In genomic region chr18:58700209-58700608, GRCh38 we compare ENCODE assay signal across 19 cellular contexts. TPM values are rescaled to one million over a fixed set of nuclear protein-coding genes. Genes with fewer than 3 reads are reported as not detected.
DNase-seq lines count a peak whose midpoint lies in the region; ATAC-seq, FAIRE-seq and TF ChIP-seq lines count a peak whose summit lies in the region.
"Had no signal": no experiment of that assay in that cellular context is flagged by ENCODE, and none has a peak within 500 bp of the region (broad histone marks: within the 10 kb centered on the region; RNA-seq: fewer than 3 reads in every experiment).

No MANE protein-coding gene starts in this region.

- peaks cover 18% of the 10 kb centered on the region for H3K36me3 ChIP-seq in cardiac muscle cell
- H3K36me3 ChIP-seq in left ventricle myocardium inferior: peaks cover 45% of the 10 kb centered on the region
- peaks cover 10% of the 10 kb centered on the region for H3K36me3 ChIP-seq in PC-3 (ENCODE audit: low read depth, low read length)
- no peaks in the 10 kb centered on the region for H3K36me3 ChIP-seq in endothelial cell of umbilical vein (ENCODE audit: control insufficient read depth in 2 of 2, extremely low read depth in 1 of 2, insufficient read depth in 2 of 2, low read length in 2 of 2)

- TF ChIP-seq CTCF in cardiac muscle cell (IDR thresholded peaks at IDR 0.05; ENCODE audit: low read depth, low read length) (no peak), left ventricle myocardium inferior (IDR thresholded peaks at IDR 0.05; ENCODE audit: borderline replicate concordance) (no peak), D721Med (IDR thresholded peaks at IDR 0.05; ENCODE audit: insufficient read depth, missing control alignments) (no peak), PC-3 (conservative IDR thresholded peaks at IDR 0.05; ENCODE audit: low read depth, low read length) (no peak), endothelial cell of umbilical vein (IDR thresholded peaks at IDR 0.05; ENCODE audit: extremely low read depth in 1 of 2, insufficient read depth in 1 of 2, low read depth in 1 of 2, low read length in 2 of 2) (no peak), chondrocyte (IDR thresholded peaks at IDR 0.05) (no peak)

- H3K4me1 ChIP-seq in cardiac muscle cell (ENCODE audit: low read depth): peaks cover 6% of the 10 kb centered on the region
- peaks cover 29% of the 10 kb centered on the region for H3K4me1 ChIP-seq in left ventricle myocardium inferior
- no peaks in the 10 kb centered on the region; the same call in 1 of the 2 replicates for H3K4me1 ChIP-seq in PC-3 (ENCODE audit: insufficient read depth, low read length)
- no peaks in the 10 kb centered on the region for H3K4me1 ChIP-seq in endothelial cell of umbilical vein (ENCODE audit: control insufficient read depth, extremely low read depth, insufficient read depth, low read length)
- H3K4me1 ChIP-seq: Caco-2 had no signal

- H3K27me3 Mint-ChIP-seq in chondrocyte (ENCODE audit: low read depth): no peaks in the 10 kb centered on the region
- H3K27me3 Mint-ChIP-seq: CD4-positive, alpha-beta memory T cell had no signal

- no peak for TF ChIP-seq POLR2A in endothelial cell of umbilical vein (IDR thresholded peaks at IDR 0.05; ENCODE audit: low read depth, low read length)

- H4K20me1 ChIP-seq in PC-3 (ENCODE audit: low read length) (no peaks in the 10 kb centered on the region), endothelial cell of umbilical vein (replicated peaks; ENCODE audit: control insufficient read depth, extremely low read depth, insufficient read depth, low read length) (no peaks in the 10 kb centered on the region)

- H3K9me3 ChIP-seq in cardiac muscle cell (ENCODE audit: low read depth) (no peaks in the 10 kb centered on the region), left ventricle myocardium inferior (replicated peaks) (no peaks in the 10 kb centered on the region), PC-3 (ENCODE audit: low read length) (no peaks in the 10 kb centered on the region), endothelial cell of umbilical vein (replicated peaks; ENCODE audit: control insufficient read depth, insufficient read depth, low read length) (no peaks in the 10 kb centered on the region)
- H3K9me3 ChIP-seq: Caco-2 had no signal

- H2AFZ ChIP-seq in PC-3 (ENCODE audit: low read length) (no peak overlapping the region), endothelial cell of umbilical vein (ENCODE audit: low read depth, low read length) (no peak overlapping the region)
- H2AFZ ChIP-seq: GM23338 had no signal

- intact Hi-C loops in left ventricle myocardium inferior (cut with micrococcal nuclease): no loop called here
- intact Hi-C loops in PC-3 (cut with micrococcal nuclease): no loop called here
- intact Hi-C loops in endothelial cell of umbilical vein (cut with micrococcal nuclease): no loop called here

- H3K4me3 ChIP-seq in cardiac muscle cell (no peak overlapping the region), left ventricle myocardium inferior (no peak overlapping the region), PC-3 (ENCODE audit: low read length) (no peak overlapping the region), endothelial cell of umbilical vein (replicated peaks in 1 of 3; ENCODE audit: insufficient read depth in 1 of 3, low read depth in 1 of 3, low read length in 3 of 3) (no peak overlapping the region)
- H3K4me3 ChIP-seq: GM12878, GM23338 had no signal

- H3K4me3 Mint-ChIP-seq in chondrocyte (ENCODE audit: unreplicated experiment): no peak overlapping the region
- H3K4me3 Mint-ChIP-seq: CD4-positive, alpha-beta memory T cell; GM23338; H9; HFFc6 had no signal

- FAIRE-seq in D721Med (lab: Jason Lieb, UNC) (peak; percentile 97), endothelial cell of umbilical vein (lab: Jason Lieb, UNC) (no peak)
- FAIRE-seq: G401.6, GM12878 had no signal

- H3F3A ChIP-seq in PC-3 (ENCODE audit: low read length, unreplicated experiment): no peaks in the 10 kb centered on the region

- CTCF ChIA-PET in PC-3 (lab: Charles Lee) (no interaction called here), endothelial cell of umbilical vein (lab: Charles Lee) (interaction anchor here (1.1 to 1.9 kb wide), 3 partner anchors 8 to 176 kb away, joined by 3 to 9 read pairs (median 3); no protein-coding TSS in a partner anchor)

- no peaks in the 10 kb centered on the region for H3K27me3 ChIP-seq in cardiac muscle cell
- H3K27me3 ChIP-seq in left ventricle myocardium inferior (ENCODE audit: low read depth): no peaks in the 10 kb centered on the region
- no peaks in the 10 kb centered on the region for H3K27me3 ChIP-seq in PC-3 (ENCODE audit: low read length)
- no peaks in the 10 kb centered on the region for H3K27me3 ChIP-seq in endothelial cell of umbilical vein (ENCODE audit: control insufficient read depth in 2 of 2, insufficient read depth in 2 of 2, low read length in 2 of 2)

- H3K9me1 ChIP-seq in endothelial cell of umbilical vein (replicated peaks; ENCODE audit: control insufficient read depth, extremely low read depth, insufficient read depth, low read length): no peaks in the 10 kb centered on the region

- H3K9me2 ChIP-seq in PC-3 (replicated peaks; ENCODE audit: low read length): no peaks in the 10 kb centered on the region

- H3K4me2 ChIP-seq in PC-3 (ENCODE audit: low read length) (no peak overlapping the region), endothelial cell of umbilical vein (ENCODE audit: insufficient read depth, low read length) (no peak overlapping the region)
- H3K4me2 ChIP-seq: GM23338 had no signal

- H3K27ac ChIP-seq in cardiac muscle cell (peak overlapping the region; percentile 43), left ventricle myocardium inferior (replicated peaks) (no peak overlapping the region), PC-3 (ENCODE audit: low read length) (no peak overlapping the region), endothelial cell of umbilical vein (ENCODE audit: insufficient read depth, low read depth, low read length) (no peak overlapping the region)

- peaks cover 3% of the 10 kb centered on the region for H3K4me1 Mint-ChIP-seq in chondrocyte (ENCODE audit: low read depth)

- H3K27ac Mint-ChIP-seq in chondrocyte (ENCODE audit: unreplicated experiment): no peak overlapping the region
- H3K27ac Mint-ChIP-seq: CD4-positive, alpha-beta memory T cell; H9; HFFc6 had no signal

- dilution Hi-C loops in endothelial cell of umbilical vein (cut with MboI; ENCODE audit: extremely low pct_ligation_motif_present, low sequenced_read_pairs): no loop called here

- POLR2A ChIA-PET in PC-3 (lab: Charles Lee; ENCODE audit: unreplicated experiment): no interaction called here
- POLR2A ChIA-PET in endothelial cell of umbilical vein (lab: Charles Lee): no interaction called here

- ATAC-seq in PC-3 (no peak), esophagus mucosa (no peak)
- ATAC-seq: GM12878, GM23338 had no signal

- BruUV-seq in PC-3 (replicated peaks; lab: Mats Ljungman, UMichigan) (no TSS peak), endothelial cell of umbilical vein (replicated peaks; lab: Mats Ljungman, UMichigan) (no TSS peak)

- H3K9me3 Mint-ChIP-seq in chondrocyte (ENCODE audit: low read depth): no peaks in the 10 kb centered on the region
- H3K9me3 Mint-ChIP-seq: CD4-positive, alpha-beta memory T cell; GM23338; H9; HFFc6 had no signal

- H3K79me2 ChIP-seq in PC-3 (ENCODE audit: low read length) (no peaks in the 10 kb centered on the region), endothelial cell of umbilical vein (ENCODE audit: control insufficient read depth, insufficient read depth, low read length) (no peaks in the 10 kb centered on the region)

- H3K36me3 Mint-ChIP-seq in chondrocyte (ENCODE audit: low read depth): peaks cover 21% of the 10 kb centered on the region

- no peak overlapping the region for H3K9ac ChIP-seq in PC-3 (ENCODE audit: low read length)
- no peak overlapping the region for H3K9ac ChIP-seq in endothelial cell of umbilical vein (replicated peaks; ENCODE audit: extremely low read depth, insufficient read depth, low read length)

- DNase-seq in cardiac muscle cell (ENCODE audit: low read depth in 1 of 2, low spot score in 1 of 2) (no peak), left ventricle myocardium inferior (no peak), D721Med (ENCODE audit: insufficient read length, low spot score) (no peak), PC-3 (peak; percentile 19), endothelial cell of umbilical vein (ENCODE audit: low read depth, low spot score) (no peak), chondrocyte (ENCODE audit: low spot score) (no peak)
- DNase-seq in activated CD8-positive, alpha-beta memory T cell treated with anti-CD3 and anti-CD28 coated beads for 24 hours: no peak
- DNase-seq: 8988T, C1 segment of cervical spinal cord, Caco-2, DMS 273 treated with DMSO at 0.1 percent for 48 hours, DND-41, H9, HFFc6 had no signal

TF ChIP-seq in endothelial cell of umbilical vein, 7 proteins besides CTCF, POLR2A, EP300 and RAD21:
- TF ChIP-seq JUN (IDR thresholded peaks at IDR 0.05; ENCODE audit: borderline replicate concordance, insufficient read depth, insufficient read length, low read depth): peak; percentile 12
- no peak for TF ChIP-seq MAX (IDR thresholded peaks at IDR 0.05; ENCODE audit: insufficient read depth, insufficient read length)
- TF ChIP-seq GATA2 (IDR thresholded peaks at IDR 0.05; ENCODE audit: insufficient read depth, insufficient read length, low read depth, low read length): no peak
- TF ChIP-seq EZH2 (IDR thresholded peaks at IDR 0.05; ENCODE audit: borderline replicate concordance, low read depth, low read length, severe bottlenecking): no peak

RNA-seq across cellular contexts. Expression of gene MALT1, which starts 28.9 kb away (rescaled TPM):
- 38.9 and 51.8 TPM in 2 replicates for total RNA-seq in cardiac muscle cell
- 33.6 and 36.6 TPM in 2 replicates for polyA plus RNA-seq in cardiac muscle cell
- total RNA-seq in left ventricle myocardium inferior: 8.6 TPM
- total RNA-seq in PC-3 (2014; rRNA removed): 24.2 and 26.3 TPM in 2 replicates
- total RNA-seq in endothelial cell of umbilical vein: 5.1 and 8.8 TPM in 2 replicates
- 2.8 and 3.2 TPM in 2 replicates for polyA plus RNA-seq in endothelial cell of umbilical vein
- polyA plus RNA-seq in endothelial cell of umbilical vein (2011; cell fraction: cytosol; rRNA removed): 3.7 TPM in 2 replicates
- 5.9 and 6.7 TPM in 2 replicates for polyA plus RNA-seq in endothelial cell of umbilical vein (2011; cell fraction: nucleus; rRNA removed)
- polyA plus RNA-seq in endothelial cell of umbilical vein (2012): 2.9 and 3.4 TPM in 2 replicates
- polyA minus RNA-seq in endothelial cell of umbilical vein: 3.8 and 7.6 TPM in 2 replicates
- polyA minus RNA-seq in endothelial cell of umbilical vein (2011; cell fraction: cytosol; rRNA and poly(A)+ RNA removed): 14.6 TPM
- 4.8 and 6.5 TPM in 2 replicates for polyA minus RNA-seq in endothelial cell of umbilical vein (2011; cell fraction: nucleus; rRNA and poly(A)+ RNA removed)
- total RNA-seq in chondrocyte: 15.9 to 23.3 TPM (median 17.4 TPM) in 3 replicates
- 34.4 TPM for total RNA-seq in esophagus mucosa
